18 cellular contexts compared by ENCODE assay signal in genomic region chr2:26569216-26570082, GRCh38.
"Had no signal": no experiment of that assay in that cellular context is flagged by ENCODE, and none has a peak within 500 bp of the region (broad histone marks: within the 10 kb centered on the region; RNA-seq: fewer than 3 reads in every experiment).

No MANE protein-coding gene starts in this region.

- H3K27ac Mint-ChIP-seq: effector memory CD8-positive, alpha-beta T cell; stimulated activated naive CD8-positive, alpha-beta T cell treated with anti-CD3 and anti-CD28 coated beads, Interleukin-15, Interleukin-2, amounts not matched to agents 100 ng/mL and 50 ng/mL, for 24 hours; T-cell had no signal

- H3K27me3 ChIP-seq: testis had no signal

- H3K27ac ChIP-seq: SK-N-MC, testis, uterus had no signal

- ATAC-seq: activated T-cell treated with anti-CD3 and anti-CD28 coated beads, Interleukin-2, amount 50 U/mL, for 4 hours; effector memory CD8-positive, alpha-beta T cell; left colon; mucosa of descending colon; naive thymus-derived CD8-positive, alpha-beta T cell; T-cell had no signal

- H3K36me3 ChIP-seq: uterus had no signal

- H3K9me3 Mint-ChIP-seq: activated T-cell treated with anti-CD3 and anti-CD28 coated beads, Interleukin-2, amount 50 U/mL, for 4 hours; effector memory CD8-positive, alpha-beta T cell; naive thymus-derived CD8-positive, alpha-beta T cell; stimulated activated naive CD8-positive, alpha-beta T cell treated with anti-CD3 and anti-CD28 coated beads, Interleukin-15, Interleukin-2, amounts not matched to agents 100 ng/mL and 50 ng/mL, for 24 hours; T-cell had no signal

- DNase-seq: activated CD4-positive, alpha-beta T cell treated with anti-CD3 and anti-CD28 coated beads for 48 hours; activated gamma-delta T cell treated with Interleukin-2 at 50 U/mL for 16 hours; activated T-cell treated with anti-CD3 and anti-CD28 coated beads, Interleukin-2, amount 50 U/mL, for 4 hours; central memory CD4-positive, alpha-beta T cell; cortex of kidney; effector memory CD8-positive, alpha-beta T cell; left colon; mammary epithelial cell; mucosa of descending colon; occipital lobe; stimulated activated CD4-positive, alpha-beta T cell treated with anti-CD3 and anti-CD28 coated beads, Interleukin-15, amount 100 ng/mL, for 24 hours; stimulated activated CD4-positive, alpha-beta T cell treated with anti-CD3 and anti-CD28 coated beads, Interleukin-4, amount 100 ng/mL, for 24 hours; T-cell; testis; uterus had no signal

- H3K36me3 Mint-ChIP-seq: naive thymus-derived CD8-positive, alpha-beta T cell; T-cell had no signal

- H3K4me3 Mint-ChIP-seq: activated T-cell treated with anti-CD3 and anti-CD28 coated beads, Interleukin-2, amount 50 U/mL, for 4 hours; effector memory CD8-positive, alpha-beta T cell; naive thymus-derived CD8-positive, alpha-beta T cell; stimulated activated naive CD8-positive, alpha-beta T cell treated with anti-CD3 and anti-CD28 coated beads, Interleukin-15, Interleukin-2, amounts not matched to agents 100 ng/mL and 50 ng/mL, for 24 hours; T-cell had no signal

- H3K4me1 ChIP-seq: testis, uterus had no signal

- H3K4me3 ChIP-seq: mucosa of descending colon, SK-N-MC, testis, uterus had no signal

- H3K4me1 Mint-ChIP-seq: naive thymus-derived CD8-positive, alpha-beta T cell; T-cell had no signal

- H3K9me3 ChIP-seq: mucosa of descending colon, testis, uterus had no signal
